1 cellular context compared by ENCODE assay signal in the genomic region with DNA sequence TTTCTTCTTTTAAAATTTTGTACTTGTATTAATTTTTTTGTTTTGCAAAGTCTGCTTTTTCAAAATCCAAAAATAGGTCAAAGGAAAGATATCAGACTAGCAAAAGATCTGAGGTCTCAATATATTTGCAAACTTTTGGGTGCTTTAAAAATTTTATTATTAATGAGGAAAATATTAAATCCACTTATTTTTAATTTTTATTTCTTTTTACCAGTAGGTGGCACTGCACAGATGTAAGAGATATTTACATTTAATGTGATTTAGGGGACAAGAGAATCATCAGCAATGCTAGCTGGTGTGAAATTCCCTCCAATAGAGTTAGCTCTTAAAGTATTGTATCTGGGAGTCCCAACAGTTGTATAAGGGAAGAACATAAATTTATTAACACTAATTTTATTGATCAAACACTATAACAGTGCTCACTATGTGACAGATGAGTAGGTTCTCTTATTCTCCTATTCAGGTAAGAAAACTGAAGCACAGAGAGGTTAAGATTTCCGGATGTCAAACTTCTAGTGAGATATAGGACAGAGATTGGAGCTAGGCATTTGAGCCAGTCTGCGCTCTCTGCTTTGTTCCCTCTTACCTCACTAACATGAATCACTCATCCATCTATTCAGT.
TF ChIP-seq lines count a peak whose summit lies in the region.

No MANE protein-coding gene starts in this region.

TF ChIP-seq in WTC11, 78 proteins besides CTCF, POLR2A, EP300 and RAD21:
- TF ChIP-seq, protein P1, sequence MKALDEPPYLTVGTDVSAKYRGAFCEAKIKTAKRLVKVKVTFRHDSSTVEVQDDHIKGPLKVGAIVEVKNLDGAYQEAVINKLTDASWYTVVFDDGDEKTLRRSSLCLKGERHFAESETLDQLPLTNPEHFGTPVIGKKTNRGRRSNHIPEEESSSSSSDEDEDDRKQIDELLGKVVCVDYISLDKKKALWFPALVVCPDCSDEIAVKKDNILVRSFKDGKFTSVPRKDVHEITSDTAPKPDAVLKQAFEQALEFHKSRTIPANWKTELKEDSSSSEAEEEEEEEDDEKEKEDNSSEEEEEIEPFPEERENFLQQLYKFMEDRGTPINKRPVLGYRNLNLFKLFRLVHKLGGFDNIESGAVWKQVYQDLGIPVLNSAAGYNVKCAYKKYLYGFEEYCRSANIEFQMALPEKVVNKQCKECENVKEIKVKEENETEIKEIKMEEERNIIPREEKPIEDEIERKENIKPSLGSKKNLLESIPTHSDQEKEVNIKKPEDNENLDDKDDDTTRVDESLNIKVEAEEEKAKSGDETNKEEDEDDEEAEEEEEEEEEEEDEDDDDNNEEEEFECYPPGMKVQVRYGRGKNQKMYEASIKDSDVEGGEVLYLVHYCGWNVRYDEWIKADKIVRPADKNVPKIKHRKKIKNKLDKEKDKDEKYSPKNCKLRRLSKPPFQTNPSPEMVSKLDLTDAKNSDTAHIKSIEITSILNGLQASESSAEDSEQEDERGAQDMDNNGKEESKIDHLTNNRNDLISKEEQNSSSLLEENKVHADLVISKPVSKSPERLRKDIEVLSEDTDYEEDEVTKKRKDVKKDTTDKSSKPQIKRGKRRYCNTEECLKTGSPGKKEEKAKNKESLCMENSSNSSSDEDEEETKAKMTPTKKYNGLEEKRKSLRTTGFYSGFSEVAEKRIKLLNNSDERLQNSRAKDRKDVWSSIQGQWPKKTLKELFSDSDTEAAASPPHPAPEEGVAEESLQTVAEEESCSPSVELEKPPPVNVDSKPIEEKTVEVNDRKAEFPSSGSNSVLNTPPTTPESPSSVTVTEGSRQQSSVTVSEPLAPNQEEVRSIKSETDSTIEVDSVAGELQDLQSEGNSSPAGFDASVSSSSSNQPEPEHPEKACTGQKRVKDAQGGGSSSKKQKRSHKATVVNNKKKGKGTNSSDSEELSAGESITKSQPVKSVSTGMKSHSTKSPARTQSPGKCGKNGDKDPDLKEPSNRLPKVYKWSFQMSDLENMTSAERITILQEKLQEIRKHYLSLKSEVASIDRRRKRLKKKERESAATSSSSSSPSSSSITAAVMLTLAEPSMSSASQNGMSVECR (CRISPR knock-in tag; IDR thresholded peaks at IDR 0.05; ENCODE audit: borderline replicate concordance): no peak
- TF ChIP-seq ZNF121 (CRISPR knock-in tag; IDR thresholded peaks at IDR 0.05) (no peak), RORB (CRISPR knock-in tag; IDR thresholded peaks at IDR 0.05) (no peak), NFATC4 (CRISPR knock-in tag; IDR thresholded peaks at IDR 0.05) (no peak), JAZF1 (CRISPR knock-in tag; IDR thresholded peaks at IDR 0.05) (no peak), MXD4 (CRISPR knock-in tag; IDR thresholded peaks at IDR 0.05; ENCODE audit: borderline replicate concordance) (no peak), FOXP1 (CRISPR knock-in tag; IDR thresholded peaks at IDR 0.05; ENCODE audit: borderline replicate concordance) (no peak), ATF1 (CRISPR knock-in tag; IDR thresholded peaks at IDR 0.05) (no peak), TCF7 (CRISPR knock-in tag; IDR thresholded peaks at IDR 0.05; ENCODE audit: low read depth) (no peak), TEAD1 (CRISPR knock-in tag; IDR thresholded peaks at IDR 0.05) (no peak), SMAD3 (CRISPR knock-in tag; IDR thresholded peaks at IDR 0.05; ENCODE audit: borderline replicate concordance) (no peak), RELA (CRISPR knock-in tag; IDR thresholded peaks at IDR 0.05; ENCODE audit: borderline replicate concordance) (no peak), FOXK1 (CRISPR knock-in tag; IDR thresholded peaks at IDR 0.05) (no peak), ESRRA (CRISPR knock-in tag; IDR thresholded peaks at IDR 0.05; ENCODE audit: borderline replicate concordance) (no peak)
- TF ChIP-seq, protein P2, sequence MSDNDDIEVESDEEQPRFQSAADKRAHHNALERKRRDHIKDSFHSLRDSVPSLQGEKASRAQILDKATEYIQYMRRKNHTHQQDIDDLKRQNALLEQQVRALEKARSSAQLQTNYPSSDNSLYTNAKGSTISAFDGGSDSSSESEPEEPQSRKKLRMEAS (CRISPR knock-in tag; IDR thresholded peaks at IDR 0.05): no peak
- TF ChIP-seq, protein P3, sequence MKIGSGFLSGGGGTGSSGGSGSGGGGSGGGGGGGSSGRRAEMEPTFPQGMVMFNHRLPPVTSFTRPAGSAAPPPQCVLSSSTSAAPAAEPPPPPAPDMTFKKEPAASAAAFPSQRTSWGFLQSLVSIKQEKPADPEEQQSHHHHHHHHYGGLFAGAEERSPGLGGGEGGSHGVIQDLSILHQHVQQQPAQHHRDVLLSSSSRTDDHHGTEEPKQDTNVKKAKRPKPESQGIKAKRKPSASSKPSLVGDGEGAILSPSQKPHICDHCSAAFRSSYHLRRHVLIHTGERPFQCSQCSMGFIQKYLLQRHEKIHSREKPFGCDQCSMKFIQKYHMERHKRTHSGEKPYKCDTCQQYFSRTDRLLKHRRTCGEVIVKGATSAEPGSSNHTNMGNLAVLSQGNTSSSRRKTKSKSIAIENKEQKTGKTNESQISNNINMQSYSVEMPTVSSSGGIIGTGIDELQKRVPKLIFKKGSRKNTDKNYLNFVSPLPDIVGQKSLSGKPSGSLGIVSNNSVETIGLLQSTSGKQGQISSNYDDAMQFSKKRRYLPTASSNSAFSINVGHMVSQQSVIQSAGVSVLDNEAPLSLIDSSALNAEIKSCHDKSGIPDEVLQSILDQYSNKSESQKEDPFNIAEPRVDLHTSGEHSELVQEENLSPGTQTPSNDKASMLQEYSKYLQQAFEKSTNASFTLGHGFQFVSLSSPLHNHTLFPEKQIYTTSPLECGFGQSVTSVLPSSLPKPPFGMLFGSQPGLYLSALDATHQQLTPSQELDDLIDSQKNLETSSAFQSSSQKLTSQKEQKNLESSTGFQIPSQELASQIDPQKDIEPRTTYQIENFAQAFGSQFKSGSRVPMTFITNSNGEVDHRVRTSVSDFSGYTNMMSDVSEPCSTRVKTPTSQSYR (CRISPR knock-in tag; IDR thresholded peaks at IDR 0.05): no peak
- TF ChIP-seq, protein P4, sequence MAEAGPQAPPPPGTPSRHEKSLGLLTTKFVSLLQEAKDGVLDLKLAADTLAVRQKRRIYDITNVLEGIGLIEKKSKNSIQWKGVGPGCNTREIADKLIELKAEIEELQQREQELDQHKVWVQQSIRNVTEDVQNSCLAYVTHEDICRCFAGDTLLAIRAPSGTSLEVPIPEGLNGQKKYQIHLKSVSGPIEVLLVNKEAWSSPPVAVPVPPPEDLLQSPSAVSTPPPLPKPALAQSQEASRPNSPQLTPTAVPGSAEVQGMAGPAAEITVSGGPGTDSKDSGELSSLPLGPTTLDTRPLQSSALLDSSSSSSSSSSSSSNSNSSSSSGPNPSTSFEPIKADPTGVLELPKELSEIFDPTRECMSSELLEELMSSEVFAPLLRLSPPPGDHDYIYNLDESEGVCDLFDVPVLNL (CRISPR knock-in tag; IDR thresholded peaks at IDR 0.05; ENCODE audit: borderline replicate concordance, low read depth): no peak
- TF ChIP-seq, protein P5, sequence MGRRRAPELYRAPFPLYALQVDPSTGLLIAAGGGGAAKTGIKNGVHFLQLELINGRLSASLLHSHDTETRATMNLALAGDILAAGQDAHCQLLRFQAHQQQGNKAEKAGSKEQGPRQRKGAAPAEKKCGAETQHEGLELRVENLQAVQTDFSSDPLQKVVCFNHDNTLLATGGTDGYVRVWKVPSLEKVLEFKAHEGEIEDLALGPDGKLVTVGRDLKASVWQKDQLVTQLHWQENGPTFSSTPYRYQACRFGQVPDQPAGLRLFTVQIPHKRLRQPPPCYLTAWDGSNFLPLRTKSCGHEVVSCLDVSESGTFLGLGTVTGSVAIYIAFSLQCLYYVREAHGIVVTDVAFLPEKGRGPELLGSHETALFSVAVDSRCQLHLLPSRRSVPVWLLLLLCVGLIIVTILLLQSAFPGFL (CRISPR knock-in tag; IDR thresholded peaks at IDR 0.05; ENCODE audit: borderline replicate concordance): no peak
- TF ChIP-seq, protein P6, sequence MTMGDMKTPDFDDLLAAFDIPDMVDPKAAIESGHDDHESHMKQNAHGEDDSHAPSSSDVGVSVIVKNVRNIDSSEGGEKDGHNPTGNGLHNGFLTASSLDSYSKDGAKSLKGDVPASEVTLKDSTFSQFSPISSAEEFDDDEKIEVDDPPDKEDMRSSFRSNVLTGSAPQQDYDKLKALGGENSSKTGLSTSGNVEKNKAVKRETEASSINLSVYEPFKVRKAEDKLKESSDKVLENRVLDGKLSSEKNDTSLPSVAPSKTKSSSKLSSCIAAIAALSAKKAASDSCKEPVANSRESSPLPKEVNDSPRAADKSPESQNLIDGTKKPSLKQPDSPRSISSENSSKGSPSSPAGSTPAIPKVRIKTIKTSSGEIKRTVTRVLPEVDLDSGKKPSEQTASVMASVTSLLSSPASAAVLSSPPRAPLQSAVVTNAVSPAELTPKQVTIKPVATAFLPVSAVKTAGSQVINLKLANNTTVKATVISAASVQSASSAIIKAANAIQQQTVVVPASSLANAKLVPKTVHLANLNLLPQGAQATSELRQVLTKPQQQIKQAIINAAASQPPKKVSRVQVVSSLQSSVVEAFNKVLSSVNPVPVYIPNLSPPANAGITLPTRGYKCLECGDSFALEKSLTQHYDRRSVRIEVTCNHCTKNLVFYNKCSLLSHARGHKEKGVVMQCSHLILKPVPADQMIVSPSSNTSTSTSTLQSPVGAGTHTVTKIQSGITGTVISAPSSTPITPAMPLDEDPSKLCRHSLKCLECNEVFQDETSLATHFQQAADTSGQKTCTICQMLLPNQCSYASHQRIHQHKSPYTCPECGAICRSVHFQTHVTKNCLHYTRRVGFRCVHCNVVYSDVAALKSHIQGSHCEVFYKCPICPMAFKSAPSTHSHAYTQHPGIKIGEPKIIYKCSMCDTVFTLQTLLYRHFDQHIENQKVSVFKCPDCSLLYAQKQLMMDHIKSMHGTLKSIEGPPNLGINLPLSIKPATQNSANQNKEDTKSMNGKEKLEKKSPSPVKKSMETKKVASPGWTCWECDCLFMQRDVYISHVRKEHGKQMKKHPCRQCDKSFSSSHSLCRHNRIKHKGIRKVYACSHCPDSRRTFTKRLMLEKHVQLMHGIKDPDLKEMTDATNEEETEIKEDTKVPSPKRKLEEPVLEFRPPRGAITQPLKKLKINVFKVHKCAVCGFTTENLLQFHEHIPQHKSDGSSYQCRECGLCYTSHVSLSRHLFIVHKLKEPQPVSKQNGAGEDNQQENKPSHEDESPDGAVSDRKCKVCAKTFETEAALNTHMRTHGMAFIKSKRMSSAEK (CRISPR knock-in tag; IDR thresholded peaks at IDR 0.05; ENCODE audit: borderline replicate concordance): no peak
- TF ChIP-seq, protein P7, sequence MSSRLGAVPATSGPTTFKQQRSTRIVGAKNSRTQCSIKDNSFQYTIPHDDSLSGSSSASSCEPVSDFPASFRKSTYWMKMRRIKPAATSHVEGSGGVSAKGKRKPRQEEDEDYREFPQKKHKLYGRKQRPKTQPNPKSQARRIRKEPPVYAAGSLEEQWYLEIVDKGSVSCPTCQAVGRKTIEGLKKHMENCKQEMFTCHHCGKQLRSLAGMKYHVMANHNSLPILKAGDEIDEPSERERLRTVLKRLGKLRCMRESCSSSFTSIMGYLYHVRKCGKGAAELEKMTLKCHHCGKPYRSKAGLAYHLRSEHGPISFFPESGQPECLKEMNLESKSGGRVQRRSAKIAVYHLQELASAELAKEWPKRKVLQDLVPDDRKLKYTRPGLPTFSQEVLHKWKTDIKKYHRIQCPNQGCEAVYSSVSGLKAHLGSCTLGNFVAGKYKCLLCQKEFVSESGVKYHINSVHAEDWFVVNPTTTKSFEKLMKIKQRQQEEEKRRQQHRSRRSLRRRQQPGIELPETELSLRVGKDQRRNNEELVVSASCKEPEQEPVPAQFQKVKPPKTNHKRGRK (CRISPR knock-in tag; IDR thresholded peaks at IDR 0.05; ENCODE audit: borderline replicate concordance): no peak
